In the genomic region with DNA sequence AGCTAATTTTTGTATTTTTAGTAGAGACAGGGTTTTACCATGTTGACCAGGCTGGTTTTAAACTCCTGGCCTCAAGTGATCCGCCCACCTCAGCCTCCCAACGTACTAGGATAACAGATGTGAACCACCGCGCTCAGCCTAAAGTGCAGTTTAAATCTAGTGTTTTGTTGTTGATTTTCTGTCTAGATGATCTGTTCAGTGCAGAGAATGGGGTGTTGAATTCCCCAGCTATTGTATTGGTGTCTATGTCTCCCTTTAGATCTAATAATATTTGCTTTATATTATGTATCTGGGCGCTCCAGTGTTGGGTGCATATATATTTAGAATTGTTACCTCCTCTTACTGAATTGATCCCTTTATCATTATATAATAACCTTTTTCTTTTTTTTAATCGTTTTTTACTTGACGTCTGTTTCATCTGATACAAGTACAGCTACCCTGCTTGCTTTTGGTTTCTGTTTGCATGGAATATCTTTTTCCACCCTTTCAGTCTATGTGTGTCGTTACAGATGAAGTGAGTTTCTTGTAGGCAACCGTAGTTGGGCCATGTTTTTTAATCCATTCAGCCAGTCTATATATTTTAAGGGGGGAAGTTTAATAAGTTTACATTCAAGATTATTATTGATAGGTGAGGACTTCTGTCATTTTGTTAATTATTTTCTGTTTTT, we compare ENCODE assay signal across 1 cellular context.
A peak's percentile ranks its signal among the peaks of the same experiment; 100 is the strongest.
TF ChIP-seq lines count a peak whose summit lies in the region.

No MANE protein-coding gene starts in this region.

TF ChIP-seq in K562, 482 proteins besides CTCF, POLR2A, EP300 and RAD21:
- TF ChIP-seq, protein P1, sequence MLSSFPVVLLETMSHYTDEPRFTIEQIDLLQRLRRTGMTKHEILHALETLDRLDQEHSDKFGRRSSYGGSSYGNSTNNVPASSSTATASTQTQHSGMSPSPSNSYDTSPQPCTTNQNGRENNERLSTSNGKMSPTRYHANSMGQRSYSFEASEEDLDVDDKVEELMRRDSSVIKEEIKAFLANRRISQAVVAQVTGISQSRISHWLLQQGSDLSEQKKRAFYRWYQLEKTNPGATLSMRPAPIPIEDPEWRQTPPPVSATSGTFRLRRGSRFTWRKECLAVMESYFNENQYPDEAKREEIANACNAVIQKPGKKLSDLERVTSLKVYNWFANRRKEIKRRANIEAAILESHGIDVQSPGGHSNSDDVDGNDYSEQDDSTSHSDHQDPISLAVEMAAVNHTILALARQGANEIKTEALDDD (IDR thresholded peaks at IDR 0.05) = 0 out of 2 replicates have a peak, but pooled peaks have one; percentile 26
- TF ChIP-seq ZNF707 (CRISPR knock-in tag; conservative IDR thresholded peaks at IDR 0.05) = no peak
- no peak for TF ChIP-seq SRSF7 (optimal IDR thresholded peaks at IDR 0.05; ENCODE audit: low read depth, low read length)
- TF ChIP-seq ZNF316 (IDR thresholded peaks at IDR 0.05) = no peak
